ENCODE assay signal across 1 cellular context in the genomic region with DNA sequence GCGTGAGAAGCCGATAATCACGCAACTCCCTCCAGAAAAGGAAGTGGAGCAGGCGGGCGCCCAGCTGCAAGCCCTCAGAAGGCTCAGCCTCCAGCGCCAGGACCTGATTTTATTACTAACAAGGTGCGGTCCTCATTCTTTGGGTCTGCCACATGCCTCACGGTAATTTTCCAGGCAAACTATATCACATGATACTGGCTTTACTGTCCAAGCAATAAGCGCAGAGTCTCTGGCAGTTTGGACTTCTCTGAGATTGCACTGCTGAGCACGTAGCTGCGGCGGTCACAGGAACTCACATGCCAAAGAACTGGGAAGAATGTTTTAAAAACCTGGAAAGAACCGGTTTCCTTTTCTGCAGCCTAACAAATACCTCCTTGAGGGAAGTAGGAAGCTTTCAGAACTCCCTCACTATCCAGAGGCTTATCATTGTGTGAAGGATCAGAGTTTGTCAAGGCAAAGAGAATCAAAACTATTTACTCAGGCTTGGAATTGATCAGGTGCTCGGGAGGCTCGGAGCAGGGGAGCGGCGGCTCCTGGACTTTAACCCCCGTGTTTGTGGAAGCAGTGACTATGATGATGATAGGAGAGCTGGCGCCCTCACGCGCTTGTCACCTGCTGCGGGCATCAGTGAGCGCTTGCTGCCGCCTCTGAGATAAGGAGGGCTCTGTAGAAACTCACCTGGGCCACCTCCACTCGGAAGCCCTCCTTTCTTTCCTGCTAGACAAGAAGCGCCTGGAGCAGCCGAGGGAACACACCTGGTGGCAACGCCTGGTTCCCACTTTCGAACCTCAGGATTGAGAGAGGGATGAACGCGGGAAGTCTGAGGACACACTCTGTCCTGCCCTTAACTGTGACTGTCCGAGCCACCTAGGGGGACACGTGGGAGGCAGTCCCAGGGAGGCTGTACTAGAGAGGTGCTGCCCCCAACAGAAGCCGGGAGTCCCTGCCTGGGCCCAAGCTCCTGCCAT.
TF ChIP-seq lines count a peak whose summit lies in the region.

No MANE protein-coding gene starts in this region.

TF ChIP-seq in HepG2, 621 proteins besides CTCF, POLR2A, EP300 and RAD21 (continued from another document and continues in another):
- TF ChIP-seq, protein P1, sequence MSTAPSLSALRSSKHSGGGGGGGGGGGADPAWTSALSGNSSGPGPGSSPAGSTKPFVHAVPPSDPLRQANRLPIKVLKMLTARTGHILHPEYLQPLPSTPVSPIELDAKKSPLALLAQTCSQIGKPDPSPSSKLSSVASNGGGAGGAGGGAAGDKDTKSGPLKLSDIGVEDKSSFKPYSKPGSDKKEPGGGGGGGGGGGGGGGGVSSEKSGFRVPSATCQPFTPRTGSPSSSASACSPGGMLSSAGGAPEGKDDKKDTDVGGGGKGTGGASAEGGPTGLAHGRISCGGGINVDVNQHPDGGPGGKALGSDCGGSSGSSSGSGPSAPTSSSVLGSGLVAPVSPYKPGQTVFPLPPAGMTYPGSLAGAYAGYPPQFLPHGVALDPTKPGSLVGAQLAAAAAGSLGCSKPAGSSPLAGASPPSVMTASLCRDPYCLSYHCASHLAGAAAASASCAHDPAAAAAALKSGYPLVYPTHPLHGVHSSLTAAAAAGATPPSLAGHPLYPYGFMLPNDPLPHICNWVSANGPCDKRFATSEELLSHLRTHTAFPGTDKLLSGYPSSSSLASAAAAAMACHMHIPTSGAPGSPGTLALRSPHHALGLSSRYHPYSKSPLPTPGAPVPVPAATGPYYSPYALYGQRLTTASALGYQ (CRISPR knock-in tag; IDR thresholded peaks at IDR 0.05): peak; percentile 81; the same call in 1 of the 2 replicates
- TF ChIP-seq, protein P2, sequence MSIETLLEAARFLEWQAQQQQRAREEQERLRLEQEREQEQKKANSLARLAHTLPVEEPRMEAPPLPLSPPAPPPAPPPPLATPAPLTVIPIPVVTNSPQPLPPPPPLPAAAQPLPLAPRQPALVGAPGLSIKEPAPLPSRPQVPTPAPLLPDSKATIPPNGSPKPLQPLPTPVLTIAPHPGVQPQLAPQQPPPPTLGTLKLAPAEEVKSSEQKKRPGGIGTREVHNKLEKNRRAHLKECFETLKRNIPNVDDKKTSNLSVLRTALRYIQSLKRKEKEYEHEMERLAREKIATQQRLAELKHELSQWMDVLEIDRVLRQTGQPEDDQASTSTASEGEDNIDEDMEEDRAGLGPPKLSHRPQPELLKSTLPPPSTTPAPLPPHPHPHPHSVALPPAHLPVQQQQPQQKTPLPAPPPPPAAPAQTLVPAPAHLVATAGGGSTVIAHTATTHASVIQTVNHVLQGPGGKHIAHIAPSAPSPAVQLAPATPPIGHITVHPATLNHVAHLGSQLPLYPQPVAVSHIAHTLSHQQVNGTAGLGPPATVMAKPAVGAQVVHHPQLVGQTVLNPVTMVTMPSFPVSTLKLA (IDR thresholded peaks at IDR 0.05): 0 out of 2 replicates have a peak, but pooled peaks have one; percentile 5
- TF ChIP-seq ZNF772 (CRISPR knock-in tag; IDR thresholded peaks at IDR 0.05) (peak; percentile 43; the same call in 1 of the 2 replicates), CBX5 (CRISPR knock-in tag; IDR thresholded peaks at IDR 0.05; ENCODE audit: borderline replicate concordance) (no peak; the same call in 1 of the 2 replicates), RAD51 (IDR thresholded peaks at IDR 0.05; ENCODE audit: borderline replicate concordance) (no peak), TSC22D2 (CRISPR knock-in tag; IDR thresholded peaks at IDR 0.05; ENCODE audit: borderline replicate concordance) (peak; percentile 69; the same call in 1 of the 2 replicates), SOX13 (IDR thresholded peaks at IDR 0.05) (peak; percentile 56), SOX13 (CRISPR knock-in tag; conservative IDR thresholded peaks at IDR 0.05 in 1 of 2, IDR thresholded peaks at IDR 0.05 in 1 of 2) (peak in 1 of 2 experiments; percentile 87; a peak in 3 of 4 replicates), ZNF709 (CRISPR knock-in tag; IDR thresholded peaks at IDR 0.05) (peak; percentile 58; the same call in 1 of the 2 replicates), ZNF747 (CRISPR knock-in tag; IDR thresholded peaks at IDR 0.05; ENCODE audit: borderline replicate concordance) (no peak), RFX5 (IDR thresholded peaks at IDR 0.05; ENCODE audit: low read depth, low read length) (no peak), ZBTB8A (CRISPR knock-in tag; IDR thresholded peaks at IDR 0.05; ENCODE audit: borderline replicate concordance, low read depth) (no peak), TGIF2 (CRISPR knock-in tag; IDR thresholded peaks at IDR 0.05) (0 out of 2 replicates have a peak, but pooled peaks have one; percentile 20), CHCHD3 (CRISPR knock-in tag; IDR thresholded peaks at IDR 0.05) (no peak), CCAR2 (optimal IDR thresholded peaks at IDR 0.05; ENCODE audit: low read depth, low read length) (no peak), FIP1L1 (IDR thresholded peaks at IDR 0.05; ENCODE audit: borderline replicate concordance, insufficient read depth, low read depth, low read length) (0 out of 2 replicates have a peak, but pooled peaks have one; percentile 29), MTF2 (CRISPR knock-in tag; IDR thresholded peaks at IDR 0.05; ENCODE audit: borderline replicate concordance) (peak; percentile 73; the same call in 1 of the 2 replicates), ZNF451 (CRISPR knock-in tag; IDR thresholded peaks at IDR 0.05) (no peak), U2AF1 (optimal IDR thresholded peaks at IDR 0.05; ENCODE audit: low read depth, low read length) (peak; percentile 22), ZNF256 (CRISPR knock-in tag; conservative IDR thresholded peaks at IDR 0.05) (0 out of 2 replicates have a peak, but pooled peaks have one; percentile 53), ZNF3 (CRISPR knock-in tag; IDR thresholded peaks at IDR 0.05) (no peak), BRD4 (CRISPR knock-in tag; IDR thresholded peaks at IDR 0.05) (no peak), ZNF569 (CRISPR knock-in tag; IDR thresholded peaks at IDR 0.05; ENCODE audit: borderline replicate concordance) (no peak), NFYB (CRISPR knock-in tag; IDR thresholded peaks at IDR 0.05) (no peak), ZNF878 (CRISPR knock-in tag; IDR thresholded peaks at IDR 0.05) (peak; percentile 68; the same call in 1 of the 2 replicates), ISL2 (CRISPR knock-in tag; IDR thresholded peaks at IDR 0.05) (peak; percentile 80)
- TF ChIP-seq, protein P3, sequence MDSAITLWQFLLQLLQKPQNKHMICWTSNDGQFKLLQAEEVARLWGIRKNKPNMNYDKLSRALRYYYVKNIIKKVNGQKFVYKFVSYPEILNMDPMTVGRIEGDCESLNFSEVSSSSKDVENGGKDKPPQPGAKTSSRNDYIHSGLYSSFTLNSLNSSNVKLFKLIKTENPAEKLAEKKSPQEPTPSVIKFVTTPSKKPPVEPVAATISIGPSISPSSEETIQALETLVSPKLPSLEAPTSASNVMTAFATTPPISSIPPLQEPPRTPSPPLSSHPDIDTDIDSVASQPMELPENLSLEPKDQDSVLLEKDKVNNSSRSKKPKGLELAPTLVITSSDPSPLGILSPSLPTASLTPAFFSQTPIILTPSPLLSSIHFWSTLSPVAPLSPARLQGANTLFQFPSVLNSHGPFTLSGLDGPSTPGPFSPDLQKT (CRISPR knock-in tag; IDR thresholded peaks at IDR 0.05; ENCODE audit: borderline replicate concordance): no peak
- TF ChIP-seq, protein P4, sequence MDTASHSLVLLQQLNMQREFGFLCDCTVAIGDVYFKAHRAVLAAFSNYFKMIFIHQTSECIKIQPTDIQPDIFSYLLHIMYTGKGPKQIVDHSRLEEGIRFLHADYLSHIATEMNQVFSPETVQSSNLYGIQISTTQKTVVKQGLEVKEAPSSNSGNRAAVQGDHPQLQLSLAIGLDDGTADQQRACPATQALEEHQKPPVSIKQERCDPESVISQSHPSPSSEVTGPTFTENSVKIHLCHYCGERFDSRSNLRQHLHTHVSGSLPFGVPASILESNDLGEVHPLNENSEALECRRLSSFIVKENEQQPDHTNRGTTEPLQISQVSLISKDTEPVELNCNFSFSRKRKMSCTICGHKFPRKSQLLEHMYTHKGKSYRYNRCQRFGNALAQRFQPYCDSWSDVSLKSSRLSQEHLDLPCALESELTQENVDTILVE (CRISPR knock-in tag; IDR thresholded peaks at IDR 0.05): peak; percentile 86
- TF ChIP-seq, protein P5, sequence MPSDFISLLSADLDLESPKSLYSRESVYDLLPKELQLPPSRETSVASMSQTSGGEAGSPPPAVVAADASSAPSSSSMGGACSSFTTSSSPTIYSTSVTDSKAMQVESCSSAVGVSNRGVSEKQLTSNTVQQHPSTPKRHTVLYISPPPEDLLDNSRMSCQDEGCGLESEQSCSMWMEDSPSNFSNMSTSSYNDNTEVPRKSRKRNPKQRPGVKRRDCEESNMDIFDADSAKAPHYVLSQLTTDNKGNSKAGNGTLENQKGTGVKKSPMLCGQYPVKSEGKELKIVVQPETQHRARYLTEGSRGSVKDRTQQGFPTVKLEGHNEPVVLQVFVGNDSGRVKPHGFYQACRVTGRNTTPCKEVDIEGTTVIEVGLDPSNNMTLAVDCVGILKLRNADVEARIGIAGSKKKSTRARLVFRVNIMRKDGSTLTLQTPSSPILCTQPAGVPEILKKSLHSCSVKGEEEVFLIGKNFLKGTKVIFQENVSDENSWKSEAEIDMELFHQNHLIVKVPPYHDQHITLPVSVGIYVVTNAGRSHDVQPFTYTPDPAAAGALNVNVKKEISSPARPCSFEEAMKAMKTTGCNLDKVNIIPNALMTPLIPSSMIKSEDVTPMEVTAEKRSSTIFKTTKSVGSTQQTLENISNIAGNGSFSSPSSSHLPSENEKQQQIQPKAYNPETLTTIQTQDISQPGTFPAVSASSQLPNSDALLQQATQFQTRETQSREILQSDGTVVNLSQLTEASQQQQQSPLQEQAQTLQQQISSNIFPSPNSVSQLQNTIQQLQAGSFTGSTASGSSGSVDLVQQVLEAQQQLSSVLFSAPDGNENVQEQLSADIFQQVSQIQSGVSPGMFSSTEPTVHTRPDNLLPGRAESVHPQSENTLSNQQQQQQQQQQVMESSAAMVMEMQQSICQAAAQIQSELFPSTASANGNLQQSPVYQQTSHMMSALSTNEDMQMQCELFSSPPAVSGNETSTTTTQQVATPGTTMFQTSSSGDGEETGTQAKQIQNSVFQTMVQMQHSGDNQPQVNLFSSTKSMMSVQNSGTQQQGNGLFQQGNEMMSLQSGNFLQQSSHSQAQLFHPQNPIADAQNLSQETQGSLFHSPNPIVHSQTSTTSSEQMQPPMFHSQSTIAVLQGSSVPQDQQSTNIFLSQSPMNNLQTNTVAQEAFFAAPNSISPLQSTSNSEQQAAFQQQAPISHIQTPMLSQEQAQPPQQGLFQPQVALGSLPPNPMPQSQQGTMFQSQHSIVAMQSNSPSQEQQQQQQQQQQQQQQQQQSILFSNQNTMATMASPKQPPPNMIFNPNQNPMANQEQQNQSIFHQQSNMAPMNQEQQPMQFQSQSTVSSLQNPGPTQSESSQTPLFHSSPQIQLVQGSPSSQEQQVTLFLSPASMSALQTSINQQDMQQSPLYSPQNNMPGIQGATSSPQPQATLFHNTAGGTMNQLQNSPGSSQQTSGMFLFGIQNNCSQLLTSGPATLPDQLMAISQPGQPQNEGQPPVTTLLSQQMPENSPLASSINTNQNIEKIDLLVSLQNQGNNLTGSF (CRISPR knock-in tag; IDR thresholded peaks at IDR 0.05): no peak
- TF ChIP-seq, protein P6, sequence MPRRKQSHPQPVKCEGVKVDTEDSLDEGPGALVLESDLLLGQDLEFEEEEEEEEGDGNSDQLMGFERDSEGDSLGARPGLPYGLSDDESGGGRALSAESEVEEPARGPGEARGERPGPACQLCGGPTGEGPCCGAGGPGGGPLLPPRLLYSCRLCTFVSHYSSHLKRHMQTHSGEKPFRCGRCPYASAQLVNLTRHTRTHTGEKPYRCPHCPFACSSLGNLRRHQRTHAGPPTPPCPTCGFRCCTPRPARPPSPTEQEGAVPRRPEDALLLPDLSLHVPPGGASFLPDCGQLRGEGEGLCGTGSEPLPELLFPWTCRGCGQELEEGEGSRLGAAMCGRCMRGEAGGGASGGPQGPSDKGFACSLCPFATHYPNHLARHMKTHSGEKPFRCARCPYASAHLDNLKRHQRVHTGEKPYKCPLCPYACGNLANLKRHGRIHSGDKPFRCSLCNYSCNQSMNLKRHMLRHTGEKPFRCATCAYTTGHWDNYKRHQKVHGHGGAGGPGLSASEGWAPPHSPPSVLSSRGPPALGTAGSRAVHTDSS (CRISPR knock-in tag; conservative IDR thresholded peaks at IDR 0.05): no peak
- TF ChIP-seq, protein P7, sequence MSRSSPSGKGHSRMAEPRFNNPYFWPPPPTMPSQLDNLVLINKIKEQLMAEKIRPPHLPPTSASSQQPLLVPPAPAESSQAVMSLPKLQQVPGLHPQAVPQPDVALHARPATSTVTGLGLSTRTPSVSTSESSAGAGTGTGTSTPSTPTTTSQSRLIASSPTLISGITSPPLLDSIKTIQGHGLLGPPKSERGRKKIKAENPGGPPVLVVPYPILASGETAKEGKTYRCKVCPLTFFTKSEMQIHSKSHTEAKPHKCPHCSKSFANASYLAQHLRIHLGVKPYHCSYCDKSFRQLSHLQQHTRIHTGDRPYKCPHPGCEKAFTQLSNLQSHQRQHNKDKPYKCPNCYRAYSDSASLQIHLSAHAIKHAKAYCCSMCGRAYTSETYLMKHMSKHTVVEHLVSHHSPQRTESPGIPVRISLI (CRISPR knock-in tag; IDR thresholded peaks at IDR 0.05; ENCODE audit: borderline replicate concordance): peak; percentile 63; the same call in 1 of the 2 replicates
- TF ChIP-seq, protein P8, sequence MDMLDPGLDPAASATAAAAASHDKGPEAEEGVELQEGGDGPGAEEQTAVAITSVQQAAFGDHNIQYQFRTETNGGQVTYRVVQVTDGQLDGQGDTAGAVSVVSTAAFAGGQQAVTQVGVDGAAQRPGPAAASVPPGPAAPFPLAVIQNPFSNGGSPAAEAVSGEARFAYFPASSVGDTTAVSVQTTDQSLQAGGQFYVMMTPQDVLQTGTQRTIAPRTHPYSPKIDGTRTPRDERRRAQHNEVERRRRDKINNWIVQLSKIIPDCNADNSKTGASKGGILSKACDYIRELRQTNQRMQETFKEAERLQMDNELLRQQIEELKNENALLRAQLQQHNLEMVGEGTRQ (IDR thresholded peaks at IDR 0.05; ENCODE audit: low read depth, low read length): peak; percentile 8; the same call in 1 of the 2 replicates
- TF ChIP-seq, protein P8 (CRISPR knock-in tag; IDR thresholded peaks at IDR 0.05; ENCODE audit: borderline replicate concordance): peak; percentile 45; the same call in 1 of the 2 replicates
- TF ChIP-seq, protein P9, sequence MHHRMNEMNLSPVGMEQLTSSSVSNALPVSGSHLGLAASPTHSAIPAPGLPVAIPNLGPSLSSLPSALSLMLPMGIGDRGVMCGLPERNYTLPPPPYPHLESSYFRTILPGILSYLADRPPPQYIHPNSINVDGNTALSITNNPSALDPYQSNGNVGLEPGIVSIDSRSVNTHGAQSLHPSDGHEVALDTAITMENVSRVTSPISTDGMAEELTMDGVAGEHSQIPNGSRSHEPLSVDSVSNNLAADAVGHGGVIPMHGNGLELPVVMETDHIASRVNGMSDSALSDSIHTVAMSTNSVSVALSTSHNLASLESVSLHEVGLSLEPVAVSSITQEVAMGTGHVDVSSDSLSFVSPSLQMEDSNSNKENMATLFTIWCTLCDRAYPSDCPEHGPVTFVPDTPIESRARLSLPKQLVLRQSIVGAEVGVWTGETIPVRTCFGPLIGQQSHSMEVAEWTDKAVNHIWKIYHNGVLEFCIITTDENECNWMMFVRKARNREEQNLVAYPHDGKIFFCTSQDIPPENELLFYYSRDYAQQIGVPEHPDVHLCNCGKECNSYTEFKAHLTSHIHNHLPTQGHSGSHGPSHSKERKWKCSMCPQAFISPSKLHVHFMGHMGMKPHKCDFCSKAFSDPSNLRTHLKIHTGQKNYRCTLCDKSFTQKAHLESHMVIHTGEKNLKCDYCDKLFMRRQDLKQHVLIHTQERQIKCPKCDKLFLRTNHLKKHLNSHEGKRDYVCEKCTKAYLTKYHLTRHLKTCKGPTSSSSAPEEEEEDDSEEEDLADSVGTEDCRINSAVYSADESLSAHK (CRISPR knock-in tag; IDR thresholded peaks at IDR 0.05; ENCODE audit: borderline replicate concordance): 0 out of 2 replicates have a peak, but pooled peaks have one; percentile 49
